23 cellular contexts compared by ENCODE assay signal in the genomic region with DNA sequence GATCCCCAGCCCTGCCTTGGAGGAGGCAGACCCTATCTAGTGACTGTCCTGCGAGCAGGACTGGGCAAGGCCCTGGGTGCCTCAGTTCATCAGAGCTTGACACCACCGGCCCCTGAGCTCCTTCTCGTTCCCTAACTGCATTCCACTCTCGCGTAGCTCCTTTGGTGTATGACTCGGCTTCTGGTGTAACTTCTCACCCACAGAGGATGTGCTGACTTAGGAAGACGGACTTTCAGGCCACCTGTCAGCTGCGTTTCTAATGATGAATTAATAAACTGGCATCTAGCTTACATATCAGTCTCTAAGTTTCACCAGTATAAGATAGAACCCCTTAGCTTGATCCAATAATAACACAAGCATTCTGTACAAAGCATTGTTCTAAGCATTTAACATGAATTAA. TPM values are rescaled to one million over a fixed set of nuclear protein-coding genes. Genes with fewer than 3 reads are reported as not detected.
"Had no signal": no experiment of that assay in that cellular context is flagged by ENCODE, and none has a peak within 500 bp of the region (broad histone marks: within the 10 kb centered on the region; RNA-seq: fewer than 3 reads in every experiment).

No MANE protein-coding gene starts in this region.

- H3K4me3 ChIP-seq: MG63 had no signal

- H3K36me3 Mint-ChIP-seq: IgD-negative memory B cell had no signal

- H3K27ac Mint-ChIP-seq: IgD-negative memory B cell had no signal

- H3K27ac ChIP-seq: HL-60, RWPE1 had no signal

- H3K4me3 Mint-ChIP-seq: IgD-negative memory B cell had no signal

- H3K36me3 ChIP-seq: MG63 had no signal

- DNase-seq: KBM-7, MG63, NCI-H1092, NCI-H1105 treated with DMSO at 0.1 percent for 48 hours, NCI-H1417 treated with DMSO at 0.1 percent for 48 hours, NCI-H146, NCI-H187, NCI-H2029, NCI-H2081 treated with DMSO at 0.1 percent for 48 hours, NCI-H2171, NCI-H226, NCI-H446, NCI-H510A, NCI-H524 treated with DMSO at 0.1 percent for 48 hours, NCI-H69, NCI-H774, SHP77, SK-N-SH, SW 1271 had no signal

- H3K4me1 Mint-ChIP-seq: IgD-negative memory B cell had no signal

- H3K9me3 ChIP-seq: MG63, SK-N-SH had no signal

RNA-seq across cellular contexts. Expression of a gene that starts 25.9 kb away (rescaled TPM):
- total RNA-seq: SK-MEL-5 had no signal
